In the genomic region with DNA sequence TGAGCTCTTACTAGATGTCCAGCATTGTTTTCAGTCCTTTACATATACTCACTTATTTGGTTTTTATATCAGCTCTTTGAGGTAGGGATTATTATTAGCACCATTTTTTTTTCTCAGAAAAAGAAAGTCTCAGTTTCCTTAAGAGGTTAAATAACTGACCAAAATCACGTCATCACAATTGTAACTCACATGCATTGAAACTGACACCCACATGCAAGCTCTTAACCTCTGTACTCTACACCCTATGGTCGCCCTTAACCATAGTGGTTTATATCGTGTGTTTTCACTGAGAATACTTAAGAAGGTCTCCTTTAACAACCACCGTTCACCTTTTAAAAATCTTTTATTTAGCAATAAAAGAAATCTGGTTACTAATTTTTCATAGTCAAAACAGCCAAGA, we compare ENCODE assay signal across 25 cellular contexts.
DNase-seq lines count a peak whose midpoint lies in the region; ATAC-seq and TF ChIP-seq lines count a peak whose summit lies in the region.
"Had no signal": no experiment of that assay in that cellular context is flagged by ENCODE, and none has a peak within 500 bp of the region (broad histone marks: within the 10 kb centered on the region; RNA-seq: fewer than 3 reads in every experiment).

No MANE protein-coding gene starts in this region.

- peak; percentile 80 for ATAC-seq in GM18868 (IDR thresholded peaks at IDR 0.05; ENCODE audit: unreplicated experiment)
- peak; percentile 39 for ATAC-seq in GM21529 (IDR thresholded peaks at IDR 0.05; ENCODE audit: unreplicated experiment)
- ATAC-seq in HG03280 (IDR thresholded peaks at IDR 0.05; ENCODE audit: unreplicated experiment): peak; percentile 75
- ATAC-seq: activated T-cell treated with anti-CD3 and anti-CD28 coated beads, Interleukin-2, amount 50 U/mL, for 4 hours; gastroesophageal sphincter; T-cell had no signal

- no peak for TF ChIP-seq CTCF in GM10266 (IDR thresholded peaks at IDR 0.05; ENCODE audit: control insufficient read depth, insufficient read depth, low read depth, missing control alignments)

- CTCF ChIA-PET in activated naive CD4-positive, alpha-beta T cell treated with anti-CD3 and anti-CD28 coated beads for 36 hours (lab: Charles Lee): interaction anchor here (0.6 kb wide), 1 partner anchor 666 kb away, joined by 4 read pairs; no protein-coding TSS in a partner anchor

- DNase-seq in GM10266 (ENCODE audit: extremely low spot score): peak; percentile 16
- DNase-seq in substantia nigra (lab: John Stamatoyannopoulos, UW): no peak
- DNase-seq in activated naive CD4-positive, alpha-beta T cell treated with anti-CD3 and anti-CD28 coated beads for 36 hours: no peak
- DNase-seq in SHP77 (lab: John Stamatoyannopoulos, UW): no peak
- DNase-seq in NCI-H2227 treated with DMSO at 0.1 percent for 48 hours (lab: John Stamatoyannopoulos, UW): no peak
- DNase-seq: activated CD8-positive, alpha-beta memory T cell treated with anti-CD3 and anti-CD28 coated beads for 24 hours; activated naive CD4-positive, alpha-beta T cell treated with anti-CD3 and anti-CD28 coated beads, Interleukin-2, amount 50 U/mL, for 16 hours; activated T-cell treated with anti-CD3 and anti-CD28 coated beads, Interleukin-2, amount 50 U/mL, for 4 hours; cortex of kidney; DMS79 treated with DMSO at 0.1 percent for 48 hours; endodermal cell; hypothalamus; NCI-H1105; NCI-H2029; NCI-H446 treated with DMSO at 0.1 percent for 48 hours; PC-9; sigmoid colon; stimulated activated CD4-positive, alpha-beta T cell treated with anti-CD3 and anti-CD28 coated beads, Interleukin-15, amount 100 ng/mL, for 24 hours; T-cell had no signal

- no peak overlapping the region for H3K4me3 Mint-ChIP-seq in activated naive CD4-positive, alpha-beta T cell treated with anti-CD3 and anti-CD28 coated beads for 36 hours
- H3K4me3 Mint-ChIP-seq: activated T-cell treated with anti-CD3 and anti-CD28 coated beads, Interleukin-2, amount 50 U/mL, for 4 hours; T-cell had no signal

- no peaks in the 10 kb centered on the region for H3K27me3 Mint-ChIP-seq in activated naive CD4-positive, alpha-beta T cell treated with anti-CD3 and anti-CD28 coated beads for 36 hours (ENCODE audit: low read depth)

- H3K9me3 Mint-ChIP-seq in activated naive CD4-positive, alpha-beta T cell treated with anti-CD3 and anti-CD28 coated beads for 36 hours: no peaks in the 10 kb centered on the region
- H3K9me3 Mint-ChIP-seq: activated T-cell treated with anti-CD3 and anti-CD28 coated beads, Interleukin-2, amount 50 U/mL, for 4 hours; endodermal cell; T-cell had no signal

- no peak overlapping the region for H3K27ac ChIP-seq in substantia nigra (ENCODE audit: low read depth, low read length, poor library complexity, severe bottlenecking)
- H3K27ac ChIP-seq: cardiac muscle cell, gastroesophageal sphincter, parathyroid adenoma, PC-9, sigmoid colon had no signal

- no peak overlapping the region for H3K27ac Mint-ChIP-seq in activated naive CD4-positive, alpha-beta T cell treated with anti-CD3 and anti-CD28 coated beads for 36 hours
- H3K27ac Mint-ChIP-seq: T-cell had no signal

- H3K4me1 Mint-ChIP-seq in activated naive CD4-positive, alpha-beta T cell treated with anti-CD3 and anti-CD28 coated beads for 36 hours (ENCODE audit: low read depth): no peaks in the 10 kb centered on the region
- H3K4me1 Mint-ChIP-seq: T-cell had no signal

- H3K36me3 Mint-ChIP-seq in activated naive CD4-positive, alpha-beta T cell treated with anti-CD3 and anti-CD28 coated beads for 36 hours (ENCODE audit: low read depth): no peaks in the 10 kb centered on the region
- H3K36me3 Mint-ChIP-seq: T-cell had no signal

- intact Hi-C loops in activated naive CD4-positive, alpha-beta T cell treated with anti-CD3 and anti-CD28 coated beads for 36 hours (cut with micrococcal nuclease): no loop called here
